In genomic region chr4:17921451-17921850, GRCh38 we compare ENCODE assay signal across 17 cellular contexts.
"Had no signal": no experiment of that assay in that cellular context is flagged by ENCODE, and none has a peak within 500 bp of the region (broad histone marks: within the 10 kb centered on the region; RNA-seq: fewer than 3 reads in every experiment).

No MANE protein-coding gene starts in this region.

- DNase-seq: nephron progenitor cell; nucleus accumbens; pancreas; right cardiac atrium; right lobe of liver; sigmoid colon; small intestine; stimulated activated CD4-positive, alpha-beta T cell treated with anti-CD3 and anti-CD28 coated beads, Interleukin-15, amount 100 ng/mL, for 24 hours; stimulated activated CD4-positive, alpha-beta T cell treated with anti-CD3 and anti-CD28 coated beads, Interleukin-2, amount 100 ng/mL, for 24 hours; stimulated activated CD4-positive, alpha-beta T cell treated with anti-CD3 and anti-CD28 coated beads, Interleukin-2, amount 100 ng/mL, for 48 hours; stimulated activated CD4-positive, alpha-beta T cell treated with anti-CD3 and anti-CD28 coated beads, Interleukin-4, amount 100 ng/mL, for 24 hours; stimulated activated naive B cell treated with anti-CD40 and anti-IgM and Interleukin-4, amounts not matched to agents 10 μg/mL and 1 μg/mL and 100 μg/mL, for 72 hours; stimulated activated naive CD4-positive, alpha-beta T cell treated with Interleukin-2 at 50 U/mL for 16 hours; stomach; thyroid gland; trophoblast cell; upper lobe of left lung had no signal
